18 cellular contexts compared by ENCODE assay signal in the genomic region with DNA sequence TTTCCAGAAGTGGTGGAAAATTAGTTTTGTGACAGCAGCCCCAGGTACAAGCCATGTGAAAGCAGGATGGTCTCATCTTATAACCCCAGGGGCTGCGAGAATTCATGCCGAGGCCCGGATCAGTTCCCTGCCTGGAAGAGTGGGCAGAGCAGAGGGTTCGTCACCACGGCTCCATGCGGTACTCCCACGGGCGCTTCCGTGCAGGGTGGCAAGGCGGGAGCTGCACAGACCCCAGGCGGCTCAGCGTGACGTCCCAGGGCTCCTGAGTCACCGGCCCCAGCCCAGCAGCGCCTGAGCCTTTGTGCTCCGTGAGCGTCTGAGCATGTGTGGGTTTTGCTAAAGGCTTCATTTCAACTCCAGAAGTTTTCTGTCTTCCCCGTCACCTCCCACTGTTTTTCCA.
DNase-seq lines count a peak whose midpoint lies in the region; ATAC-seq and TF ChIP-seq lines count a peak whose summit lies in the region.
"Had no signal": no experiment of that assay in that cellular context is flagged by ENCODE, and none has a peak within 500 bp of the region (broad histone marks: within the 10 kb centered on the region; RNA-seq: fewer than 3 reads in every experiment).

No MANE protein-coding gene starts in this region.

- H3K27me3 Mint-ChIP-seq in effector memory CD8-positive, alpha-beta T cell: no peaks in the 10 kb centered on the region
- H3K27me3 Mint-ChIP-seq in T-cell: no peaks in the 10 kb centered on the region
- H3K27me3 Mint-ChIP-seq: activated CD4-positive, alpha-beta T cell treated with anti-CD3 and anti-CD28 coated beads, Interleukin-2, amount 10 ng/mL, durations not matched to agents 24 days and 14 days; activated naive CD8-positive, alpha-beta T cell treated with anti-CD3 and anti-CD28 coated beads, Interleukin-2, amount 50 U/mL, for 24 hours; CD4-positive, CD25-positive, alpha-beta regulatory T cell; IgD-negative memory B cell had no signal

- H3K36me3 Mint-ChIP-seq in effector memory CD8-positive, alpha-beta T cell (ENCODE audit: insufficient read depth): peaks cover 34% of the 10 kb centered on the region
- H3K36me3 Mint-ChIP-seq in T-cell: peaks cover 22% of the 10 kb centered on the region

- POLR2A ChIA-PET in T-cell (lab: Charles Lee): no interaction called here

- peak overlapping the region in 1 of 2 donors; percentile 43 for H3K27ac ChIP-seq in right atrium auricular region
- peak overlapping the region; percentile 47 to 67 for H3K27ac ChIP-seq in ovary
- H3K27ac ChIP-seq in gastroesophageal sphincter: peak overlapping the region in 2 of 4 donors; percentile 64 to 67
- H3K27ac ChIP-seq: neural progenitor cell, SJCRH30 had no signal

- TF ChIP-seq POLR2A in ovary (IDR thresholded peaks at IDR 0.05) (no peak), gastroesophageal sphincter (IDR thresholded peaks at IDR 0.05) (no peak)

- TF ChIP-seq CTCF in right atrium auricular region (IDR thresholded peaks at IDR 0.05) (no peak), ovary (IDR thresholded peaks at IDR 0.05) (no peak), gastroesophageal sphincter (IDR thresholded peaks at IDR 0.05) (no peak)

- intact Hi-C loops in Right ventricle myocardium superior (cut with DNase I): no loop called here
- intact Hi-C loops in left cardiac atrium (cut with DNase I): no loop called here
- intact Hi-C loops in ovary (cut with DNase I): no loop called here

- H3K4me1 Mint-ChIP-seq in effector memory CD8-positive, alpha-beta T cell (ENCODE audit: low read depth in 2 of 2): no peaks in the 10 kb centered on the region
- no peaks in the 10 kb centered on the region for H3K4me1 Mint-ChIP-seq in T-cell
- H3K4me1 Mint-ChIP-seq: activated CD4-positive, alpha-beta T cell treated with anti-CD3 and anti-CD28 coated beads, Interleukin-2, amount 10 ng/mL, durations not matched to agents 24 days and 14 days; activated naive CD8-positive, alpha-beta T cell treated with anti-CD3 and anti-CD28 coated beads, Interleukin-2, amount 50 U/mL, for 24 hours had no signal

- no peak for TF ChIP-seq EP300 in ovary (IDR thresholded peaks at IDR 0.05)
- TF ChIP-seq EP300 in gastroesophageal sphincter (IDR thresholded peaks at IDR 0.05): no peak

- H3K4me1 ChIP-seq in right atrium auricular region (peaks cover 0 to 22% of the 10 kb centered on the region in 2 donors), ovary (ENCODE audit: insufficient read depth) (peaks cover 25% of the 10 kb centered on the region), gastroesophageal sphincter (peaks cover 0 to 16% (median 4%) of the 10 kb centered on the region in 3 donors)
- H3K4me1 ChIP-seq: neural progenitor cell, SJCRH30 had no signal

- DNase-seq in Right ventricle myocardium superior: no peak
- DNase-seq in right atrium auricular region (ENCODE audit: low spot score): no peak
- no peak for DNase-seq in left cardiac atrium
- DNase-seq in ovary: peak; percentile 53 to 77 (median 66)
- DNase-seq in effector memory CD8-positive, alpha-beta T cell: no peak
- no peak for DNase-seq in MG63
- no peak for DNase-seq in T-cell
- DNase-seq: 8988T; activated CD4-positive, alpha-beta T cell treated with anti-CD3 and anti-CD28 coated beads, Interleukin-2, amount 10 ng/mL, durations not matched to agents 24 days and 14 days; activated naive CD8-positive, alpha-beta T cell treated with anti-CD3 and anti-CD28 coated beads, Interleukin-2, amount 50 U/mL, for 24 hours; activated T-cell treated with anti-CD3 and anti-CD28 coated beads, Interleukin-2, amount 50 U/mL, for 1 hour; CD4-positive, CD25-positive, alpha-beta regulatory T cell; DND-41; SJCRH30; T1000 had no signal

- no peak overlapping the region for H3K27ac Mint-ChIP-seq in effector memory CD8-positive, alpha-beta T cell
- no peak overlapping the region for H3K27ac Mint-ChIP-seq in T-cell
- H3K27ac Mint-ChIP-seq: activated CD4-positive, alpha-beta T cell treated with anti-CD3 and anti-CD28 coated beads, Interleukin-2, amount 10 ng/mL, durations not matched to agents 24 days and 14 days; activated naive CD8-positive, alpha-beta T cell treated with anti-CD3 and anti-CD28 coated beads, Interleukin-2, amount 50 U/mL, for 24 hours; neural progenitor cell had no signal

- peaks cover 36% of the 10 kb centered on the region for H3K36me3 ChIP-seq in right atrium auricular region
- no peaks in the 10 kb centered on the region for H3K36me3 ChIP-seq in ovary
- H3K36me3 ChIP-seq in gastroesophageal sphincter: peaks cover 0 to 77% of the 10 kb centered on the region in 2 donors
- H3K36me3 ChIP-seq in MG63: peaks cover 32% of the 10 kb centered on the region
- H3K36me3 ChIP-seq: neural progenitor cell had no signal

- CTCF ChIA-PET in T-cell (lab: Charles Lee): no interaction called here

- ATAC-seq in Right ventricle myocardium superior (ENCODE audit: poor library complexity) (peak; percentile 18), left cardiac atrium (peak; percentile 27 to 78), gastroesophageal sphincter (no peak), T-cell (replicated peaks in 1 of 4) (no peak)
- ATAC-seq in effector memory CD8-positive, alpha-beta T cell (replicated peaks): no peak
- ATAC-seq: activated naive CD8-positive, alpha-beta T cell treated with anti-CD3 and anti-CD28 coated beads, Interleukin-2, amount 50 U/mL, for 24 hours had no signal

- no peaks in the 10 kb centered on the region for H3K9me3 Mint-ChIP-seq in effector memory CD8-positive, alpha-beta T cell
- no peaks in the 10 kb centered on the region for H3K9me3 Mint-ChIP-seq in T-cell
- H3K9me3 Mint-ChIP-seq: activated CD4-positive, alpha-beta T cell treated with anti-CD3 and anti-CD28 coated beads, Interleukin-2, amount 10 ng/mL, durations not matched to agents 24 days and 14 days; activated naive CD8-positive, alpha-beta T cell treated with anti-CD3 and anti-CD28 coated beads, Interleukin-2, amount 50 U/mL, for 24 hours; CD4-positive, CD25-positive, alpha-beta regulatory T cell; IgD-negative memory B cell had no signal

- H3K4me3 ChIP-seq in right atrium auricular region (no peak overlapping the region), ovary (no peak overlapping the region), gastroesophageal sphincter (no peak overlapping the region), MG63 (no peak overlapping the region)
- H3K4me3 ChIP-seq: neural progenitor cell, SJCRH30 had no signal

- H3K4me3 Mint-ChIP-seq in effector memory CD8-positive, alpha-beta T cell: no peak overlapping the region
- no peak overlapping the region for H3K4me3 Mint-ChIP-seq in T-cell
- H3K4me3 Mint-ChIP-seq: activated CD4-positive, alpha-beta T cell treated with anti-CD3 and anti-CD28 coated beads, Interleukin-2, amount 10 ng/mL, durations not matched to agents 24 days and 14 days; activated naive CD8-positive, alpha-beta T cell treated with anti-CD3 and anti-CD28 coated beads, Interleukin-2, amount 50 U/mL, for 24 hours; IgD-negative memory B cell; neural progenitor cell had no signal

- WGBS in ovary, 3 donors: 20 to 26% (median 22%) methylated on average over 17 to 18 of the region's 18 CpGs
- WGBS in gastroesophageal sphincter (ENCODE audit: low coverage in 1 of 2), 2 donors: 72% methylated on average over 11 of the region's 18 CpGs; no CpG with 5 or more reads in 1 of the 2 donors

- H3K27me3 ChIP-seq in right atrium auricular region: no peaks in the 10 kb centered on the region
- no peaks in the 10 kb centered on the region for H3K27me3 ChIP-seq in ovary
- no peaks in the 10 kb centered on the region for H3K27me3 ChIP-seq in gastroesophageal sphincter
- H3K27me3 ChIP-seq in MG63: no peaks in the 10 kb centered on the region
- H3K27me3 ChIP-seq: SJCRH30 had no signal

- no peaks in the 10 kb centered on the region for H3K9me3 ChIP-seq in right atrium auricular region
- H3K9me3 ChIP-seq in ovary: no peaks in the 10 kb centered on the region
- H3K9me3 ChIP-seq in gastroesophageal sphincter: no peaks in the 10 kb centered on the region
- H3K9me3 ChIP-seq in MG63: no peaks in the 10 kb centered on the region
- H3K9me3 ChIP-seq: SJCRH30 had no signal

Comparison
In these comparisons a context has a peak if more than half of its experiments do, and no peak if none do; other contexts are left out.
1. ATAC-seq: peak in Right ventricle myocardium superior (single experiment) and left cardiac atrium (2 of 2); none in gastroesophageal sphincter (single experiment), effector memory CD8-positive, alpha-beta T cell (single experiment) and T-cell (0 of 4).
2. DNase-seq: peak in ovary (5 of 5); none in Right ventricle myocardium superior (single experiment), right atrium auricular region (single experiment), left cardiac atrium (single experiment), effector memory CD8-positive, alpha-beta T cell (0 of 3), MG63 (single experiment) and T-cell (0 of 34).